Comparison of ENCODE assay signal across 24 cellular contexts in the genomic region with DNA sequence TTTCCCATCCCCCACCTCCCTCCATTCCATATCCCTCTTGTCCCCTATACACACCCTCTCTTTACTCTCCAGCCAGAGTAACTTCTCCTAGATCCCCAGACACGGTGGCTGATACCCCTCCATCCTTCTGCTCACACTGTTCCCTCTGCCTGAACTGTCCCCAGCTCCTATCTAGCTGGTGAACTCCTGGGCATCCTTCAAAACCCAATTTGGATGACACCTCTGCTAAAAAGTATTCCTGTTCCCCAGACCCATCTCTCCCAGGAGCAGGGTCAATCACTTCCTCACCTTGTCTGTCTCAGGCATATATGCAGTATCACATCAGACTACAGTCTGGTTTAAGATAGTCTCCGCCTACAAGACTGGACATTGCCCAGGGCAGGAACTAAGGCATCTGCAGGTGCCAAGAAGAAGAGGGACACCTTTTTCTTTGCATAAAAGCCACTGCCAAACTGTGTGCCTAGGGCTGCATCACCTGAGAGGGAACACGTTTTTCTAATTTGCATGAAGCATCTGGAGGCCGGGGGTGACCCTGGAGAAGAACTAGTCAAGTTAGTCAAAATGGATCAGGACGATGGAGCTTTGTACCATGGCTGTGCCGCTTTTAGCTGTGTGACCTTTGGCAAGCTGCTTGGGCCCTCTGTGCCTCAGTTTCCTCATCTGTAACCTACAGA. TPM values are rescaled to one million over a fixed set of nuclear protein-coding genes. Genes with fewer than 3 reads are reported as not detected.
"Had no signal": no experiment of that assay in that cellular context is flagged by ENCODE, and none has a peak within 500 bp of the region (broad histone marks: within the 10 kb centered on the region; RNA-seq: fewer than 3 reads in every experiment).

No MANE protein-coding gene starts in this region.

- H3K4me3 Mint-ChIP-seq: activated CD8-positive, alpha-beta memory T cell treated with anti-CD3 and anti-CD28 coated beads, Interleukin-2, amount 10 ng/mL, durations not matched to agents 7 days and 5 days; effector memory CD8-positive, alpha-beta T cell; natural killer cell; stimulated activated naive CD8-positive, alpha-beta T cell treated with anti-CD3 and anti-CD28 coated beads, Interleukin-15, Interleukin-2, amounts not matched to agents 100 ng/mL and 50 ng/mL, for 24 hours had no signal

- H3K9me3 ChIP-seq: gastrocnemius medialis, heart right ventricle, spleen, suprapubic skin had no signal

- ATAC-seq: effector memory CD8-positive, alpha-beta T cell; gastrocnemius medialis; sciatic nerve had no signal

- H3K4me1 ChIP-seq: gastrocnemius medialis had no signal

- FAIRE-seq: astrocyte, keratinocyte had no signal

- H3K9me3 Mint-ChIP-seq: activated T-helper 2 cell treated with anti-CD3 and anti-CD28 coated beads, Interferon-gamma antibody, Interleukin-2, Interleukin-4, amounts not matched to agents 10 μg/mL and 5 μg/mL and 100 μg/mL, durations not matched to agents 14 hours and 24 hours and 36 hours; natural killer cell; stimulated activated naive CD8-positive, alpha-beta T cell treated with anti-CD3 and anti-CD28 coated beads, Interleukin-15, Interleukin-2, amounts not matched to agents 100 ng/mL and 50 ng/mL, for 24 hours had no signal

- H3K4me1 Mint-ChIP-seq: activated CD8-positive, alpha-beta memory T cell treated with anti-CD3 and anti-CD28 coated beads, Interleukin-2, amount 10 ng/mL, durations not matched to agents 7 days and 5 days had no signal

- H3K4me3 ChIP-seq: gastrocnemius medialis, heart right ventricle, spleen, suprapubic skin had no signal

- H3K27ac ChIP-seq: gastrocnemius medialis, heart right ventricle, suprapubic skin, VCaP had no signal

- H3K36me3 ChIP-seq: gastrocnemius medialis, heart right ventricle, suprapubic skin had no signal

- DNase-seq: activated CD4-positive, alpha-beta T cell treated with anti-CD3 and anti-CD28 coated beads for 1 hour; activated CD4-positive, alpha-beta T cell treated with anti-CD3 and anti-CD28 coated beads, Interleukin-2, amount 50 U/mL, for 4 hours; activated CD8-positive, alpha-beta memory T cell treated with anti-CD3 and anti-CD28 coated beads, Interleukin-2, amount 10 ng/mL, durations not matched to agents 7 days and 5 days; activated naive CD4-positive, alpha-beta T cell treated with anti-CD3 and anti-CD28 coated beads, Interleukin-2, amount 50 U/mL, for 16 hours; activated T-cell treated with anti-CD3 and anti-CD28 coated beads, Interleukin-2, amount 50 U/mL, for 1 hour; effector memory CD8-positive, alpha-beta T cell; gastrocnemius medialis; heart right ventricle; left ventricle myocardium superior; natural killer cell; occipital lobe; spleen had no signal

- H3K36me3 Mint-ChIP-seq: activated CD8-positive, alpha-beta memory T cell treated with anti-CD3 and anti-CD28 coated beads, Interleukin-2, amount 10 ng/mL, durations not matched to agents 7 days and 5 days; natural killer cell had no signal

- H3K27ac Mint-ChIP-seq: activated CD8-positive, alpha-beta memory T cell treated with anti-CD3 and anti-CD28 coated beads, Interleukin-2, amount 10 ng/mL, durations not matched to agents 7 days and 5 days; activated T-helper 2 cell treated with anti-CD3 and anti-CD28 coated beads, Interferon-gamma antibody, Interleukin-2, Interleukin-4, amounts not matched to agents 10 μg/mL and 5 μg/mL and 100 μg/mL, durations not matched to agents 14 hours and 24 hours and 36 hours; effector memory CD8-positive, alpha-beta T cell; natural killer cell; stimulated activated naive CD8-positive, alpha-beta T cell treated with anti-CD3 and anti-CD28 coated beads, Interleukin-15, Interleukin-2, amounts not matched to agents 100 ng/mL and 50 ng/mL, for 24 hours had no signal

RNA-seq across cellular contexts. Expression of a gene that starts 27.1 kb away (rescaled TPM):
- total RNA-seq: activated CD8-positive, alpha-beta memory T cell treated with anti-CD3 and anti-CD28 coated beads, Interleukin-2, amount 10 ng/mL, durations not matched to agents 7 days and 5 days; activated T-helper 2 cell treated with anti-CD3 and anti-CD28 coated beads, Interferon-gamma antibody, Interleukin-2, Interleukin-4, amounts not matched to agents 10 μg/mL and 5 μg/mL and 100 μg/mL, durations not matched to agents 14 hours and 24 hours and 36 hours; astrocyte; chondrocyte; dermis blood vessel endothelial cell; epithelial cell of proximal tubule; gastrocnemius medialis; heart right ventricle; left ventricle myocardium superior; natural killer cell; pulmonary artery endothelial cell; sciatic nerve; suprapubic skin had no signal
- polyA plus RNA-seq: keratinocyte had no signal

RNA-seq across cellular contexts. Expression of a gene that starts 29.8 kb away (rescaled TPM):
- total RNA-seq: activated CD8-positive, alpha-beta memory T cell treated with anti-CD3 and anti-CD28 coated beads, Interleukin-2, amount 10 ng/mL, durations not matched to agents 7 days and 5 days; activated T-helper 2 cell treated with anti-CD3 and anti-CD28 coated beads, Interferon-gamma antibody, Interleukin-2, Interleukin-4, amounts not matched to agents 10 μg/mL and 5 μg/mL and 100 μg/mL, durations not matched to agents 14 hours and 24 hours and 36 hours; astrocyte; chondrocyte; dermis blood vessel endothelial cell; epithelial cell of proximal tubule; gastrocnemius medialis; left ventricle myocardium superior; natural killer cell; occipital lobe; pulmonary artery endothelial cell; sciatic nerve had no signal
- polyA plus RNA-seq: adipose tissue, keratinocyte had no signal
